Comparison of ENCODE assay signal across 13 cellular contexts in genomic region chr16:86772671-86773338, GRCh38.
DNase-seq lines count a peak whose midpoint lies in the region; ATAC-seq and TF ChIP-seq lines count a peak whose summit lies in the region.
"Had no signal": no experiment of that assay in that cellular context is flagged by ENCODE, and none has a peak within 500 bp of the region (broad histone marks: within the 10 kb centered on the region; RNA-seq: fewer than 3 reads in every experiment).

No MANE protein-coding gene starts in this region.

- POLR2A ChIA-PET in SK-N-SH (lab: Yijun Ruan, JAX) = no interaction called here

- H3F3A ChIP-seq in SK-N-SH (replicated peaks; ENCODE audit: insufficient read depth) = peaks cover 36% of the 10 kb centered on the region

- DNase-seq in ELF-1 (ENCODE audit: low read depth, low spot score) (peak; percentile 45), SK-N-SH (no peak), fibroblast of the aortic adventitia (ENCODE audit: low read depth) (peak; percentile 68), retinal pigment epithelial cell (ENCODE audit: low read depth) (peak; percentile 85)
- DNase-seq in central memory CD4-positive, alpha-beta T cell = no peak
- DNase-seq: CD4-positive, alpha-beta T cell; effector memory CD4-positive, alpha-beta T cell; hippocampal formation; NCI-H2107; small intestine had no signal

- CTCF ChIA-PET in SK-N-SH (lab: Yijun Ruan, JAX) = interaction anchor here (1.0 kb wide), 1 partner anchor 13 kb away, joined by 3 read pairs; no protein-coding TSS in a partner anchor

- peak overlapping the region; percentile 46; the same call in 1 of the 2 replicates for H3K9ac ChIP-seq in SK-N-SH

- H3K4me2 ChIP-seq in SK-N-SH = peak overlapping the region; percentile 30

- TF ChIP-seq RAD21 in SK-N-SH (IDR thresholded peaks at IDR 0.05; ENCODE audit: low read length) = no peak

- H3K27me3 ChIP-seq in SK-N-SH (ENCODE audit: insufficient read depth) = peaks cover 5% of the 10 kb centered on the region; the same call in 1 of the 2 replicates

- no peaks in the 10 kb centered on the region for H3K79me2 ChIP-seq in SK-N-SH (ENCODE audit: insufficient read depth)

- TF ChIP-seq EP300 in SK-N-SH (IDR thresholded peaks at IDR 0.05; ENCODE audit: borderline replicate concordance in 1 of 2, low read depth in 1 of 2, low read length in 1 of 2) = peak in 1 of 2 experiments; percentile 69; a peak in 1 of 4 replicates

- no peaks in the 10 kb centered on the region for H3K36me3 ChIP-seq in SK-N-SH (replicated peaks in 1 of 2; ENCODE audit: control insufficient read depth in 1 of 2, insufficient read depth in 2 of 2, low read length in 1 of 2)

- no peaks in the 10 kb centered on the region for H4K20me1 ChIP-seq in SK-N-SH (ENCODE audit: insufficient read depth)

- H3K4me3 ChIP-seq in SK-N-SH (ENCODE audit: low read depth in 2 of 2, low read length in 1 of 2) (no peak overlapping the region), fibroblast of the aortic adventitia (ENCODE audit: low read depth, low read length) (no peak overlapping the region), retinal pigment epithelial cell (ENCODE audit: low read length) (no peak overlapping the region)

- 23% methylated on average over 15 of the region's 16 CpGs for WGBS in SK-N-SH (ENCODE audit: low lambda C conversion rate)

- peak; percentile 26; the same call in 1 of the 2 replicates for TF ChIP-seq CTCF in SK-N-SH (IDR thresholded peaks at IDR 0.05)
- no peak for TF ChIP-seq CTCF in fibroblast of the aortic adventitia (IDR thresholded peaks at IDR 0.05; ENCODE audit: insufficient read depth, low read length)
- TF ChIP-seq CTCF in retinal pigment epithelial cell (conservative IDR thresholded peaks at IDR 0.05; ENCODE audit: low read depth, low read length) = no peak

- no peaks in the 10 kb centered on the region for H3K9me3 ChIP-seq in SK-N-SH

- H3K9me2 ChIP-seq in SK-N-SH = no peaks in the 10 kb centered on the region

- peak overlapping the region in 1 of 2 experiments; percentile 86; a peak in 2 of 4 replicates for H3K27ac ChIP-seq in SK-N-SH (ENCODE audit: low read depth in 2 of 2, low read length in 1 of 2)

- H2AFZ ChIP-seq in SK-N-SH (ENCODE audit: low read depth) = no peak overlapping the region

- peaks cover 0 to 29% of the 10 kb centered on the region in 2 experiments; a peak in 2 of 4 replicates for H3K4me1 ChIP-seq in SK-N-SH (ENCODE audit: control insufficient read depth in 1 of 2, insufficient read depth in 2 of 2, low read depth in 1 of 2, low read length in 1 of 2)

- no peak for ATAC-seq in HG03159 (IDR thresholded peaks at IDR 0.05; ENCODE audit: unreplicated experiment)
- no peak for ATAC-seq in GM19455 (IDR thresholded peaks at IDR 0.05; ENCODE audit: unreplicated experiment)
- no peak for ATAC-seq in GM18868 (IDR thresholded peaks at IDR 0.05; ENCODE audit: unreplicated experiment)

TF ChIP-seq in SK-N-SH, 30 proteins besides CTCF, POLR2A, EP300 and RAD21:
- TF ChIP-seq RCOR1 (IDR thresholded peaks at IDR 0.05; ENCODE audit: low read length) (no peak), NFIC (IDR thresholded peaks at IDR 0.05; ENCODE audit: borderline replicate concordance) (peak; percentile 23; the same call in 1 of the 2 replicates), MAX (IDR thresholded peaks at IDR 0.05; ENCODE audit: low read depth) (peak; percentile 58; the same call in 1 of the 2 replicates), TCF12 (IDR thresholded peaks at IDR 0.05) (peak; percentile 68), CHD2 (IDR thresholded peaks at IDR 0.05; ENCODE audit: low read length, partially characterized antibody) (no peak), EZH2phosphoT487 (IDR thresholded peaks at IDR 0.05; ENCODE audit: borderline replicate concordance, low read depth) (no peak), IRF3 (IDR thresholded peaks at IDR 0.05; ENCODE audit: low read depth, low read length) (no peak), JUND (IDR thresholded peaks at IDR 0.05) (0 out of 2 replicates have a peak, but pooled peaks have one; percentile 10), POLR2AphosphoS5 (IDR thresholded peaks at IDR 0.05; ENCODE audit: low read depth, low read length) (no peak), ELF1 (IDR thresholded peaks at IDR 0.05) (no peak), MEF2A (IDR thresholded peaks at IDR 0.05; ENCODE audit: borderline replicate concordance, low read depth) (no peak), GABPA (IDR thresholded peaks at IDR 0.05; ENCODE audit: low read depth) (no peak), RXRA (IDR thresholded peaks at IDR 0.05; ENCODE audit: borderline replicate concordance, low read depth) (no peak), TEAD4 (IDR thresholded peaks at IDR 0.05; ENCODE audit: borderline replicate concordance, insufficient read depth) (peak; percentile 58; the same call in 1 of the 2 replicates), FOXM1 (IDR thresholded peaks at IDR 0.05; ENCODE audit: low read depth) (no peak), FOSL2 (IDR thresholded peaks at IDR 0.05; ENCODE audit: borderline replicate concordance, low read depth) (peak; percentile 31; the same call in 1 of the 2 replicates)
- TF ChIP-seq, protein P1, sequence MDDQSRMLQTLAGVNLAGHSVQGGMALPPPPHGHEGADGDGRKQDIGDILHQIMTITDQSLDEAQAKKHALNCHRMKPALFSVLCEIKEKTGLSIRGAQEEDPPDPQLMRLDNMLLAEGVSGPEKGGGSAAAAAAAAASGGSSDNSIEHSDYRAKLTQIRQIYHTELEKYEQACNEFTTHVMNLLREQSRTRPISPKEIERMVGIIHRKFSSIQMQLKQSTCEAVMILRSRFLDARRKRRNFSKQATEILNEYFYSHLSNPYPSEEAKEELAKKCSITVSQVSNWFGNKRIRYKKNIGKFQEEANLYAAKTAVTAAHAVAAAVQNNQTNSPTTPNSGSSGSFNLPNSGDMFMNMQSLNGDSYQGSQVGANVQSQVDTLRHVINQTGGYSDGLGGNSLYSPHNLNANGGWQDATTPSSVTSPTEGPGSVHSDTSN (IDR thresholded peaks at IDR 0.05) = peak; percentile 70

Comparison
In these comparisons a context has a peak if more than half of its experiments do, and no peak if none do; other contexts are left out.
1. DNase-seq: peak in ELF-1 (single experiment), fibroblast of the aortic adventitia (single experiment) and retinal pigment epithelial cell (single experiment); none in SK-N-SH (single experiment) and central memory CD4-positive, alpha-beta T cell (single experiment).